ENCODE assay signal across 9 cellular contexts in the genomic region with DNA sequence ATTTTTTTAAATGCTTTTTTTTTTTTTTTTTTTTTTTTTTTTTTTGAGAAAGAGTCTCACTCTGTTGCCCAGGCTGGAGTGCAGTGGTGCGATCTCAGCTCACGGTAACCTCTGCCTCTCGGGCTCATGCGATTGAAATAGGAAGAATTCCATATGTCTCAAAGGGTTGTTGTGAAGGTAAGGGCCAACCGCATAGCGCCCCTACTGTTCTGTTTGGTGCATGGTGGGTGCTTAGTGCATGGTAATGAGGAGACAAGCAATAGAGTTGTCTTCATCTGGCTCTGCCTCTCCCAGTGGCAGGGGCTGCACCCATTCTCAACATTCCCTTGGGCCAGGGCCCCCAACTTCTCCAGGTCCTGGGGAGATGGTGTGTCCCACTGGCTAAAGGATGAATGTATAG.
DNase-seq lines count a peak whose midpoint lies in the region; ATAC-seq and TF ChIP-seq lines count a peak whose summit lies in the region.
"Had no signal": no experiment of that assay in that cellular context is flagged by ENCODE, and none has a peak within 500 bp of the region (broad histone marks: within the 10 kb centered on the region; RNA-seq: fewer than 3 reads in every experiment).

No MANE protein-coding gene starts in this region.

- H3K4me3 Mint-ChIP-seq in CD8-positive, alpha-beta T cell = no peak overlapping the region
- H3K4me3 Mint-ChIP-seq: immature natural killer cell had no signal

- H3K36me3 ChIP-seq in CD8-positive, alpha-beta T cell (ENCODE audit: insufficient read depth, low read length) = no peaks in the 10 kb centered on the region

- no peak overlapping the region for H3K27ac ChIP-seq in CD8-positive, alpha-beta T cell (ENCODE audit: low read depth, low read length)

- no peaks in the 10 kb centered on the region for H3K9me3 ChIP-seq in CD8-positive, alpha-beta T cell (ENCODE audit: low read length)

- intact Hi-C loops in CD8-positive, alpha-beta T cell (cut with DNase I, micrococcal nuclease) = loop anchor here (5.0 kb wide), 1 partner anchor 67 kb away; a partner anchor contains a TSS

- peak; percentile 85 for ATAC-seq in CD8-positive, alpha-beta T cell
- ATAC-seq in GM21447 (IDR thresholded peaks at IDR 0.05; ENCODE audit: unreplicated experiment) = peak; percentile 58
- ATAC-seq in GM19328 (IDR thresholded peaks at IDR 0.05; ENCODE audit: unreplicated experiment) = no peak

- H3K4me1 ChIP-seq in CD8-positive, alpha-beta T cell (ENCODE audit: insufficient read depth, low read length) = no peaks in the 10 kb centered on the region

- peak in 6 of 7 experiments; percentile 18 to 64 (median 34) for DNase-seq in CD8-positive, alpha-beta T cell
- DNase-seq in NCI-H1694 treated with DMSO at 0.1 percent for 48 hours (lab: John Stamatoyannopoulos, UW) (peak; percentile 17), fibroblast of mammary gland (ENCODE audit: low read depth) (peak; percentile 54), NCI-H1092 treated with DMSO at 0.1 percent for 48 hours (lab: John Stamatoyannopoulos, UW) (no peak)
- DNase-seq in activated CD4-positive, alpha-beta T cell treated with anti-CD3 and anti-CD28 coated beads, Interleukin-2, amount 50 U/mL, for 4 hours = peak; percentile 33 to 40
- DNase-seq in stimulated activated CD4-positive, alpha-beta T cell treated with anti-CD3 and anti-CD28 coated beads, Interleukin-4, amount 100 ng/mL, for 1 hour = peak; percentile 48

- no peak overlapping the region for H3K27ac Mint-ChIP-seq in CD8-positive, alpha-beta T cell
- H3K27ac Mint-ChIP-seq: immature natural killer cell had no signal

- CTCF ChIA-PET in CD8-positive, alpha-beta T cell (lab: Charles Lee) = interaction anchor here (0.6 to 3.3 kb wide), 21 partner anchors 8 to 644 kb away, joined by 3 to 10 read pairs (median 4); a partner anchor contains a TSS

- no peaks in the 10 kb centered on the region for H3K9me3 Mint-ChIP-seq in CD8-positive, alpha-beta T cell
- H3K9me3 Mint-ChIP-seq: immature natural killer cell had no signal

- peaks cover 4% of the 10 kb centered on the region for H3K4me1 Mint-ChIP-seq in CD8-positive, alpha-beta T cell (ENCODE audit: low read depth)
- H3K4me1 Mint-ChIP-seq: immature natural killer cell had no signal

- POLR2A ChIA-PET in CD8-positive, alpha-beta T cell (lab: Charles Lee) = no interaction called here

- peak; percentile 56 for TF ChIP-seq CTCF in CD8-positive, alpha-beta T cell (IDR thresholded peaks at IDR 0.05)
- peak; percentile 73 for TF ChIP-seq CTCF in fibroblast of mammary gland (conservative IDR thresholded peaks at IDR 0.05; ENCODE audit: control insufficient read depth, insufficient read depth, low read depth, low read length)

- H3K4me3 ChIP-seq in CD8-positive, alpha-beta T cell (ENCODE audit: low read depth, low read length) = no peak overlapping the region
- no peak overlapping the region for H3K4me3 ChIP-seq in fibroblast of mammary gland (ENCODE audit: control insufficient read depth, low read depth, low read length)

- H3K27me3 Mint-ChIP-seq in CD8-positive, alpha-beta T cell (ENCODE audit: low read depth) = peaks cover 7% of the 10 kb centered on the region

- no peaks in the 10 kb centered on the region for H3K36me3 Mint-ChIP-seq in CD8-positive, alpha-beta T cell
- H3K36me3 Mint-ChIP-seq: immature natural killer cell had no signal

- H3K27me3 ChIP-seq in CD8-positive, alpha-beta T cell (ENCODE audit: insufficient read depth, low read length) = no peaks in the 10 kb centered on the region
